In the genomic region with DNA sequence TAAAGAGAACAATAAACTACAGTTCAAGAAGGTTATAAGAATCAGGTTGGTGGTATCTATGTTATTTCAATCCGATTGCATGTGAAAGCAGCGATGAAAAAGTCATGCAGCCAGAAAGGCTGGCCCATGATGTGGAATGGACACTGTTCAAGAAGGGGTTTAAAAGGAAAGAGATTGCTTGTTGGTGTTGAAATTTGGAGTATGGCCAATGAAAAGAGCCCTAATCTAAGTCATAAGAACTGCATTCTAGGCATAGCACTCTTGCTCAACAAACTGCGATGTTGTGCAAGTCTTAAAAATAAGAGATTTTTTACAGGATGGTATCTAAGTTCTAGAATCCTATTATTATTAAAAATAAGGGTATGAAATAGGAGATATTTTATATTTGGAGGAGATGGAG, we compare ENCODE assay signal across 10 cellular contexts.
A peak's percentile ranks its signal among the peaks of the same experiment; 100 is the strongest.
DNase-seq lines count a peak whose midpoint lies in the region; ATAC-seq and TF ChIP-seq lines count a peak whose summit lies in the region.
"Had no signal": no experiment of that assay in that cellular context is flagged by ENCODE, and none has a peak within 500 bp of the region (broad histone marks: within the 10 kb centered on the region; RNA-seq: fewer than 3 reads in every experiment).

No MANE protein-coding gene starts in this region.

- TF ChIP-seq EP300 in suprapubic skin (IDR thresholded peaks at IDR 0.05): no peak

- TF ChIP-seq CTCF in astrocyte of the cerebellum (IDR thresholded peaks at IDR 0.05; ENCODE audit: low read depth, low read length, missing control alignments) (no peak), suprapubic skin (IDR thresholded peaks at IDR 0.05) (no peak)

- no peaks in the 10 kb centered on the region for H3K27me3 ChIP-seq in suprapubic skin

- no peaks in the 10 kb centered on the region for H3K36me3 ChIP-seq in suprapubic skin
- H3K36me3 ChIP-seq: HAP-1 had no signal

- no peak for TF ChIP-seq POLR2A in suprapubic skin (IDR thresholded peaks at IDR 0.05)

- in situ Hi-C loops in astrocyte of the cerebellum (cut with HindIII; ENCODE audit: low sequenced_read_pairs): no loop called here

- H3K4me1 ChIP-seq in suprapubic skin: peaks cover 14% of the 10 kb centered on the region
- H3K4me1 ChIP-seq: HAP-1 had no signal

- H3K4me3 ChIP-seq in astrocyte of the cerebellum (ENCODE audit: low read depth, low read length) (no peak overlapping the region), suprapubic skin (no peak overlapping the region)
- H3K4me3 ChIP-seq: GM12878, HAP-1 had no signal

- H3K27ac ChIP-seq in suprapubic skin: peak overlapping the region; percentile 67

- no peaks in the 10 kb centered on the region for H3K9me3 ChIP-seq in suprapubic skin
- H3K9me3 ChIP-seq: HAP-1 had no signal

- DNase-seq in HS-27A (ENCODE audit: low read depth): peak; percentile 82
- DNase-seq in astrocyte of the cerebellum (ENCODE audit: low read depth): peak; percentile 89
- DNase-seq in hepatic stellate cell (ENCODE audit: low spot score): peak; percentile 25
- no peak for DNase-seq in suprapubic skin (ENCODE audit: low spot score in 2 of 2)
- DNase-seq in epidermal melanocyte (ENCODE audit: insufficient read length, low spot score): no peak
- DNase-seq in RKO (ENCODE audit: low spot score): no peak

- ATAC-seq in GM18520 (IDR thresholded peaks at IDR 0.05; ENCODE audit: unreplicated experiment): no peak
- no peak for ATAC-seq in GM18868 (IDR thresholded peaks at IDR 0.05; ENCODE audit: unreplicated experiment)
- ATAC-seq: GM12878 had no signal

- WGBS in suprapubic skin: 52% methylated on average over 3 of the region's 3 CpGs

Comparison
In these comparisons a context has a peak if more than half of its experiments do, and no peak if none do; other contexts are left out.
1. DNase-seq: peak in HS-27A (single experiment), astrocyte of the cerebellum (single experiment) and hepatic stellate cell (single experiment); none in suprapubic skin (0 of 2), epidermal melanocyte (single experiment) and RKO (single experiment).